ENCODE assay signal across 8 cellular contexts in the genomic region with DNA sequence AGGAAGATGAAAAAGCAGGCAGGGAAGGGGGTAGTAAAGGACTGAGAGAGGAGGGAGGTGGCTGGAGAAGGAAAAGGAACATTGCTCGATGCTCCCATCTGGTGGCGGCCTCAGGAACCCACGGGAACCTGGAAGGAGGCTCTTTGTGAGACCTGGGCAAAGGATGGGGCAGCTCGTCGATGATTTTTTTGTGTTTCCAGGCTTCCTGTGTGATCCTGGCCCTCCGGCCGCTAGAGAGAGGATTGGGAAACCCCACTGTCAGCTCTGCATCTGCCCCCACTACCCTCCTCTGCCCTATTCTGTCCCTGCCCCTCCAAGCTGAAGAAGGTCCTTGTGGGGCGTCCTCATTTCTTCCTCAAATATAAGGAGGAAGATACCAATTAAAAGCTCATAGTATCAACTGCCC. TPM values are rescaled to one million over a fixed set of nuclear protein-coding genes. Genes with fewer than 3 reads are reported as not detected.
DNase-seq lines count a peak whose midpoint lies in the region; ATAC-seq and TF ChIP-seq lines count a peak whose summit lies in the region.

No MANE protein-coding gene starts in this region.

- H3K4me3 ChIP-seq in LNCaP clone FGC (ENCODE audit: low read depth, low read length) = no peak overlapping the region

- peak; percentile 91 for TF ChIP-seq CTCF in LNCaP clone FGC (IDR thresholded peaks at IDR 0.05; ENCODE audit: control insufficient read depth, extremely low read depth, insufficient read depth)

- peak; percentile 74 for DNase-seq in EH (ENCODE audit: low read depth)
- no peak for DNase-seq in LNCaP clone FGC (ENCODE audit: low read depth)
- DNase-seq in RPMI8226 = peak; percentile 77
- DNase-seq in activated naive CD4-positive, alpha-beta T cell treated with anti-CD3 and anti-CD28 coated beads, Interleukin-2, amount 50 U/mL, for 16 hours = peak; percentile 49
- peak; percentile 78 for DNase-seq in glomerular visceral epithelial cell (ENCODE audit: extremely low spot score)
- peak; percentile 89 for DNase-seq in posterior vena cava (ENCODE audit: low spot score)
- DNase-seq in middle frontal gyrus (ENCODE audit: extremely low spot score, low spot score) = no peak

- ATAC-seq in GM21717 (IDR thresholded peaks at IDR 0.05; ENCODE audit: unreplicated experiment) = no peak

- intact Hi-C loops in posterior vena cava (cut with DNase I) = loop anchor here (2.0 to 5.0 kb wide), 4 partner anchors 55 to 295 kb away; a partner anchor contains a TSS

RNA-seq across cellular contexts. Expression of a gene that starts 6.6 kb away (rescaled TPM):
- under 1 TPM; 0.33 to 0.42 TPM for total RNA-seq in posterior vena cava

RNA-seq across cellular contexts. Expression of a gene that starts 24.2 kb away (rescaled TPM):
- 10 to 100 TPM; 48.9 to 59.1 TPM for total RNA-seq in posterior vena cava

Comparison
In these comparisons a context has a peak if more than half of its experiments do, and no peak if none do; other contexts are left out.
1. DNase-seq: peak in EH (single experiment), RPMI8226 (single experiment), activated naive CD4-positive, alpha-beta T cell treated with anti-CD3 and anti-CD28 coated beads, Interleukin-2, amount 50 U/mL, for 16 hours (single experiment), glomerular visceral epithelial cell (single experiment) and posterior vena cava (single experiment); none in LNCaP clone FGC (single experiment) and middle frontal gyrus (single experiment).